In genomic region chr2:59288771-59289170, GRCh38 we compare ENCODE assay signal across 30 cellular contexts.
"Had no signal": no experiment of that assay in that cellular context is flagged by ENCODE, and none has a peak within 500 bp of the region (broad histone marks: within the 10 kb centered on the region; RNA-seq: fewer than 3 reads in every experiment).

No MANE protein-coding gene starts in this region.

- H2AFZ ChIP-seq: PC-9 had no signal

- H3K4me1 ChIP-seq: adrenal gland had no signal

- H3K4me2 ChIP-seq: PC-9 had no signal

- H3K9me3 ChIP-seq: adrenal gland had no signal

- DNase-seq: activated B cell treated with CpG ODN at 0.5 μM for 24 hours; activated CD4-positive, alpha-beta memory T cell treated with anti-CD3 and anti-CD28 coated beads for 36 hours; activated CD4-positive, alpha-beta T cell treated with anti-CD3 and anti-CD28 coated beads for 4 hours; activated CD4-positive, alpha-beta T cell treated with anti-CD3 and anti-CD28 coated beads, Interleukin-2, amount 50 U/mL, for 1 hour; activated CD4-positive, CD25-positive, alpha-beta regulatory T cell treated with anti-CD3 and anti-CD28 coated beads, Interleukin-2, amount 50 U/mL, for 72 hours; activated CD8-positive, alpha-beta memory T cell treated with anti-CD3 and anti-CD28 coated beads, Interleukin-2, amount 50 U/mL, for 4 hours; activated gamma-delta T cell treated with Interleukin-2 at 50 U/mL for 16 hours; activated naive CD4-positive, alpha-beta T cell treated with anti-CD3 and anti-CD28 coated beads for 36 hours; activated T-cell treated with anti-CD3 and anti-CD28 coated beads for 4 hours; activated T-cell treated with anti-CD3 and anti-CD28 coated beads, Interleukin-2, amount 50 U/mL, for 4 hours; caudate nucleus; NCI-H1048; NCI-H1105 treated with DMSO at 0.1 percent for 48 hours; NCI-H1436; NCI-H1694; NCI-H2029; NCI-H2171; NCI-H510A; NCI-H526; NCI-H748 treated with DMSO at 0.1 percent for 48 hours; NK-92 treated with Interleukin-12 subunit alpha and Interleukin-12 subunit beta, amount 100 ng/mL, for 24 hours; PC-9; Right ventricle myocardium superior; SW 1271; T-helper 1 cell; T-helper 2 cell; T-helper 9 cell had no signal

- H3K27me3 ChIP-seq: adrenal gland had no signal

- H3K36me3 ChIP-seq: adrenal gland had no signal

- H3K27ac ChIP-seq: adrenal gland, PC-9, VCaP had no signal

- H3K4me3 ChIP-seq: adrenal gland, PC-9 had no signal

- ATAC-seq: activated naive CD4-positive, alpha-beta T cell treated with anti-CD3 and anti-CD28 coated beads, Interleukin-2, amount 50 U/mL, for 72 hours; activated T-cell treated with anti-CD3 and anti-CD28 coated beads, Interleukin-2, amount 50 U/mL, for 4 hours had no signal
